In genomic region chr11:126731526-126731925, GRCh38 we compare ENCODE assay signal across 16 cellular contexts.
DNase-seq lines count a peak whose midpoint lies in the region; ATAC-seq and TF ChIP-seq lines count a peak whose summit lies in the region.
"Had no signal": no experiment of that assay in that cellular context is flagged by ENCODE, and none has a peak within 500 bp of the region (broad histone marks: within the 10 kb centered on the region; RNA-seq: fewer than 3 reads in every experiment).

No MANE protein-coding gene starts in this region.

- no peak for ATAC-seq in effector memory CD8-positive, alpha-beta T cell (replicated peaks)
- no peak for ATAC-seq in GM18868 (IDR thresholded peaks at IDR 0.05; ENCODE audit: unreplicated experiment)
- ATAC-seq: CD8-positive, alpha-beta T cell; GM12878; HCT116 had no signal

- no peaks in the 10 kb centered on the region for H3K9me3 ChIP-seq in BLaER1
- no peaks in the 10 kb centered on the region for H3K9me3 ChIP-seq in Karpas-422 (ENCODE audit: low read length)
- H3K9me3 ChIP-seq: Caco-2 had no signal

- DNase-seq in G401 (ENCODE audit: low spot score): peak; percentile 56
- DNase-seq in neural crest cell (ENCODE audit: low read depth, low spot score): no peak
- no peak for DNase-seq in NOMO-1 treated with dmso at 0.1 percent for 144 hours (lab: John Stamatoyannopoulos, UW; ENCODE audit: unreplicated experiment)
- no peak for DNase-seq in effector memory CD8-positive, alpha-beta T cell
- no peak for DNase-seq in Karpas-422
- DNase-seq: Caco-2; CD8-positive, alpha-beta T cell; GM23248 had no signal

- H3K4me1 Mint-ChIP-seq in brain (peaks cover 66% of the 10 kb centered on the region), neural crest cell (peaks cover 59% of the 10 kb centered on the region)
- peaks cover 4 to 14% of the 10 kb centered on the region in 2 donors for H3K4me1 Mint-ChIP-seq in effector memory CD8-positive, alpha-beta T cell (ENCODE audit: low read depth in 2 of 2)
- H3K4me1 Mint-ChIP-seq: B cell had no signal

- H3K36me3 Mint-ChIP-seq in brain (no peaks in the 10 kb centered on the region), neural crest cell (ENCODE audit: low read depth) (no peaks in the 10 kb centered on the region)
- H3K36me3 Mint-ChIP-seq in effector memory CD8-positive, alpha-beta T cell (ENCODE audit: insufficient read depth): no peaks in the 10 kb centered on the region
- H3K36me3 Mint-ChIP-seq: CD14-positive monocyte; CD8-positive, alpha-beta T cell had no signal

- no peak overlapping the region for H3K4me3 Mint-ChIP-seq in brain
- H3K4me3 Mint-ChIP-seq in neural crest cell: peak overlapping the region; percentile 28
- peak overlapping the region in 1 of 2 donors; percentile 19 for H3K4me3 Mint-ChIP-seq in effector memory CD8-positive, alpha-beta T cell
- H3K4me3 Mint-ChIP-seq: B cell; CD14-positive monocyte; CD8-positive, alpha-beta T cell had no signal

- H3K9me3 Mint-ChIP-seq in brain (peaks cover 0 to 3% (median 0%) of the 10 kb centered on the region in 5 experiments), neural crest cell (peaks cover 7% of the 10 kb centered on the region)
- peaks cover 0 to 5% of the 10 kb centered on the region in 2 donors for H3K9me3 Mint-ChIP-seq in effector memory CD8-positive, alpha-beta T cell
- H3K9me3 Mint-ChIP-seq: CD8-positive, alpha-beta T cell had no signal

- no peaks in the 10 kb centered on the region for H3K9me2 ChIP-seq in Karpas-422 (replicated peaks; ENCODE audit: insufficient read depth, low read length)

- no peak overlapping the region for H2AFZ ChIP-seq in Karpas-422 (ENCODE audit: low read length)
- H2AFZ ChIP-seq: GM23248 had no signal

- TF ChIP-seq CTCF in brain (conservative IDR thresholded peaks at IDR 0.05) (no peak), neural crest cell (conservative IDR thresholded peaks at IDR 0.05) (no peak)

- H3K4me3 ChIP-seq in BLaER1 (no peak overlapping the region), Karpas-422 (ENCODE audit: low read length) (no peak overlapping the region)
- H3K4me3 ChIP-seq: GM12878, GM23248 had no signal

- H3K4me2 ChIP-seq in BLaER1: peak overlapping the region; percentile 58
- no peak overlapping the region for H3K4me2 ChIP-seq in Karpas-422 (ENCODE audit: low read depth, low read length, poor library complexity, severe bottlenecking)

- in situ Hi-C loops in G401 (cut with HindIII; ENCODE audit: low sequenced_read_pairs): no loop called here

- H3K36me3 ChIP-seq in BLaER1: no peaks in the 10 kb centered on the region
- no peaks in the 10 kb centered on the region for H3K36me3 ChIP-seq in Karpas-422 (ENCODE audit: insufficient read depth, low read length)

- H3K27ac Mint-ChIP-seq in brain: peak overlapping the region in 4 of 5 experiments; percentile 0 to 30 (median 16)
- H3K27ac Mint-ChIP-seq in neural crest cell (ENCODE audit: unreplicated experiment): peak overlapping the region; percentile 76
- H3K27ac Mint-ChIP-seq in effector memory CD8-positive, alpha-beta T cell: peak overlapping the region in 1 of 2 donors; percentile 54
- H3K27ac Mint-ChIP-seq: B cell; CD14-positive monocyte; CD8-positive, alpha-beta T cell had no signal

- H3K27me3 ChIP-seq in BLaER1 (no peaks in the 10 kb centered on the region), Karpas-422 (ENCODE audit: low read length) (no peaks in the 10 kb centered on the region)

- H3K9ac ChIP-seq in BLaER1 (no peak overlapping the region), Karpas-422 (ENCODE audit: low read length) (no peak overlapping the region)
- H3K9ac ChIP-seq: GM23248 had no signal

- H3K4me1 ChIP-seq in BLaER1 (peaks cover 63% of the 10 kb centered on the region), Karpas-422 (ENCODE audit: low read length) (no peaks in the 10 kb centered on the region)
- H3K4me1 ChIP-seq: Caco-2 had no signal

- H4K20me1 ChIP-seq in BLaER1: no peaks in the 10 kb centered on the region
- no peaks in the 10 kb centered on the region for H4K20me1 ChIP-seq in Karpas-422 (ENCODE audit: insufficient read depth, low read depth, low read length)

- H3K79me2 ChIP-seq in Karpas-422 (ENCODE audit: low read length): no peaks in the 10 kb centered on the region

- H3K27me3 Mint-ChIP-seq in brain (peaks cover 6% of the 10 kb centered on the region), neural crest cell (ENCODE audit: low read depth) (no peaks in the 10 kb centered on the region)
- H3K27me3 Mint-ChIP-seq in effector memory CD8-positive, alpha-beta T cell: peaks cover 9 to 17% of the 10 kb centered on the region in 2 donors

- H3K27ac ChIP-seq in BLaER1 (no peak overlapping the region), Karpas-422 (ENCODE audit: low read length) (no peak overlapping the region)
- H3K27ac ChIP-seq: GM23248, HL-60 had no signal
